In the genomic region with DNA sequence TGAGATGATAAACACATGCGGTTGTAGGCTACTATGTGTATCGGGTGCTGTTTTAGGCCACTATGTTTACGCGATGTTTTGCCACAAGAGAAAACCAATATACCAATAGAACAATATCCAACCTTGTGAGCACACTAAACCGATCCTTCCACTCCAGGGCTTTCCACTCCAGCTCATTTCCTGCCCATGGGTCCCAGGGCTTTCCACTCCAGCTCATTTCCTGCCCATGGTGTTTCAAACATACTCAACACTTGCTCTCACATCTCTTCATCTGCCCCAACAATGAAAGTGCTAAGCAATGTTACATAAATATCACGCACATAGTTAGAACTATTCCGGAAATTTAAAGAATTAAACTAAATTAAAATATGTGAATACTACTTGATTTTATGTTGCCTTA, we compare ENCODE assay signal across 16 cellular contexts.
DNase-seq lines count a peak whose midpoint lies in the region; ATAC-seq and TF ChIP-seq lines count a peak whose summit lies in the region.
"Had no signal": no experiment of that assay in that cellular context is flagged by ENCODE, and none has a peak within 500 bp of the region (broad histone marks: within the 10 kb centered on the region; RNA-seq: fewer than 3 reads in every experiment).

No MANE protein-coding gene starts in this region.

- H3K18ac ChIP-seq in mesenchymal stem cell (ENCODE audit: low read depth in 1 of 2, low read length in 2 of 2), result no peak overlapping the region

- H4K8ac ChIP-seq in mesenchymal stem cell (ENCODE audit: low read length), result no peak overlapping the region

- H3K4ac ChIP-seq in mesenchymal stem cell (ENCODE audit: low read depth in 1 of 2, low read length in 2 of 2), result no peak overlapping the region

- POLR2A ChIA-PET in MCF 10A (lab: Yijun Ruan, JAX), result interaction anchor here (0.6 to 0.9 kb wide), 3 partner anchors 153 to 606 kb away, joined by 3 read pairs; no protein-coding TSS in a partner anchor

- H4K20me1 ChIP-seq in BLaER1 treated with 17β-estradiol and CSF1 and Interleukin-3, amounts not matched to agents 10 nM and 100 nM, result no peaks in the 10 kb centered on the region

- intact Hi-C loops in dendritic cell treated with granulocyte-macrophage colony-stimulating factor and Interleukin-4, amounts not matched to agents 40 ng/mL and 50 ng/mL, for 4 days (cut with micrococcal nuclease), result loop anchor here (5.0 kb wide), 2 partner anchors 48 to 118 kb away; no protein-coding TSS in a partner anchor
- intact Hi-C loops in MCF 10A (cut with micrococcal nuclease), result no loop called here

- peak overlapping the region in 3 of 10 experiments; percentile 11 to 47 (median 40); a peak in 3 of 20 replicates for H3K4me3 ChIP-seq in BLaER1 treated with 17β-estradiol and CSF1 and Interleukin-3, amounts not matched to agents 10 nM and 100 nM
- H3K4me3 ChIP-seq in HL-60 (replicated peaks; ENCODE audit: insufficient read depth, low read length), result no peak overlapping the region
- H3K4me3 ChIP-seq in mesenchymal stem cell (ENCODE audit: insufficient read depth in 1 of 2, low read depth in 1 of 2, low read length in 2 of 2), result peak overlapping the region in 1 of 2 experiments; percentile 59
- H3K4me3 ChIP-seq: MG63 had no signal

- peak overlapping the region; percentile 53 for H3K4me3 Mint-ChIP-seq in dendritic cell treated with granulocyte-macrophage colony-stimulating factor and Interleukin-4, amounts not matched to agents 40 ng/mL and 50 ng/mL, for 4 days
- H3K4me3 Mint-ChIP-seq in MCF 10A (ENCODE audit: unreplicated experiment), result no peak overlapping the region
- H3K4me3 Mint-ChIP-seq in osteocyte (ENCODE audit: unreplicated experiment), result no peak overlapping the region
- H3K4me3 Mint-ChIP-seq: IgD-negative memory B cell had no signal

- H3K27me3 Mint-ChIP-seq in dendritic cell treated with granulocyte-macrophage colony-stimulating factor and Interleukin-4, amounts not matched to agents 40 ng/mL and 50 ng/mL, for 4 days, result no peaks in the 10 kb centered on the region
- no peaks in the 10 kb centered on the region for H3K27me3 Mint-ChIP-seq in MCF 10A (ENCODE audit: insufficient read depth, unreplicated experiment)
- H3K27me3 Mint-ChIP-seq in osteocyte (ENCODE audit: unreplicated experiment), result no peaks in the 10 kb centered on the region

- CTCF ChIA-PET in MCF 10A (lab: Yijun Ruan, JAX), result interaction anchor here (0.6 to 0.8 kb wide), 2 partner anchors 141 to 178 kb away, joined by 4 read pairs; no protein-coding TSS in a partner anchor

- ATAC-seq in GM19351 (IDR thresholded peaks at IDR 0.05; ENCODE audit: unreplicated experiment) (no peak), GM18502 (IDR thresholded peaks at IDR 0.05; ENCODE audit: poor library complexity, unreplicated experiment) (no peak)

- peak overlapping the region in 10 of 11 experiments; percentile 39 to 90 (median 72); a peak in 18 of 22 replicates for H3K27ac ChIP-seq in BLaER1 treated with 17β-estradiol and CSF1 and Interleukin-3, amounts not matched to agents 10 nM and 100 nM
- H3K27ac ChIP-seq in HL-60 (replicated peaks) (peak overlapping the region; percentile 89), mesenchymal stem cell (ENCODE audit: low read length, poor library complexity, severe bottlenecking) (no peak overlapping the region)

- 89% methylated on average over 5 of the region's 7 CpGs for WGBS in mesenchymal stem cell

- H2BK12ac ChIP-seq in mesenchymal stem cell (ENCODE audit: low read length in 2 of 2), result no peak overlapping the region

- no peak overlapping the region for H2BK120ac ChIP-seq in mesenchymal stem cell (ENCODE audit: low read depth, low read length)

- H3K9me3 ChIP-seq in BLaER1 treated with 17β-estradiol and CSF1 and Interleukin-3, amounts not matched to agents 10 nM and 100 nM (replicated peaks in 1 of 11), result peaks cover 0 to 5% (median 0%) of the 10 kb centered on the region in 11 experiments; a peak in 1 of 22 replicates
- no peaks in the 10 kb centered on the region for H3K9me3 ChIP-seq in mesenchymal stem cell (ENCODE audit: control insufficient read depth, low read length)
- H3K9me3 ChIP-seq: MG63 had no signal

- H3K27me3 ChIP-seq in BLaER1 treated with 17β-estradiol and CSF1 and Interleukin-3, amounts not matched to agents 10 nM and 100 nM, result no peaks in the 10 kb centered on the region
- H3K27me3 ChIP-seq in HL-60 (ENCODE audit: insufficient read depth, poor library complexity, severe bottlenecking), result no peaks in the 10 kb centered on the region
- H3K27me3 ChIP-seq in mesenchymal stem cell (ENCODE audit: control insufficient read depth in 1 of 2, insufficient read depth in 1 of 2, low read length in 2 of 2), result no peaks in the 10 kb centered on the region
- H3K27me3 ChIP-seq: MG63 had no signal

- no peak overlapping the region for H2BK5ac ChIP-seq in mesenchymal stem cell (ENCODE audit: low read depth, low read length, poor library complexity, severe bottlenecking)

- no peak overlapping the region for H2AK5ac ChIP-seq in mesenchymal stem cell (ENCODE audit: low read length, severe bottlenecking)

- no peaks in the 10 kb centered on the region for H3K9me3 Mint-ChIP-seq in dendritic cell treated with granulocyte-macrophage colony-stimulating factor and Interleukin-4, amounts not matched to agents 40 ng/mL and 50 ng/mL, for 4 days
- H3K9me3 Mint-ChIP-seq in MCF 10A (ENCODE audit: unreplicated experiment), result peaks cover 8% of the 10 kb centered on the region
- H3K9me3 Mint-ChIP-seq in osteocyte (ENCODE audit: unreplicated experiment), result no peaks in the 10 kb centered on the region
- H3K9me3 Mint-ChIP-seq: IgD-negative memory B cell had no signal

- no peak for DNase-seq in HL-60 (ENCODE audit: low read depth in 1 of 2, low spot score in 1 of 2)
- no peak for DNase-seq in mesenchymal stem cell
- no peak for DNase-seq in MCF 10A (ENCODE audit: unreplicated experiment)
- DNase-seq in osteocyte (ENCODE audit: extremely low spot score, unreplicated experiment), result no peak
- DNase-seq: Karpas-422, MG63, NCI-H1048, NCI-H1436, NCI-H2081, NCI-H446 treated with DMSO at 0.1 percent for 48 hours, NCI-H774 had no signal

- H3K4me2 ChIP-seq in BLaER1 treated with 17β-estradiol and CSF1 and Interleukin-3, amounts not matched to agents 10 nM and 100 nM, result peak overlapping the region in 9 of 11 experiments; percentile 21 to 86 (median 73); a peak in 17 of 22 replicates
- no peak overlapping the region for H3K4me2 ChIP-seq in mesenchymal stem cell (ENCODE audit: low read length, poor library complexity, severe bottlenecking)

- peak overlapping the region; percentile 81 for H3K27ac Mint-ChIP-seq in dendritic cell treated with granulocyte-macrophage colony-stimulating factor and Interleukin-4, amounts not matched to agents 40 ng/mL and 50 ng/mL, for 4 days
- no peak overlapping the region for H3K27ac Mint-ChIP-seq in MCF 10A (ENCODE audit: low read depth, unreplicated experiment)
- no peak overlapping the region for H3K27ac Mint-ChIP-seq in osteocyte (ENCODE audit: unreplicated experiment)

- H4K91ac ChIP-seq in mesenchymal stem cell (ENCODE audit: low read length), result no peak overlapping the region

- peaks cover 0 to 100% (median 49%) of the 10 kb centered on the region in 10 experiments; a peak in 15 of 20 replicates for H3K4me1 ChIP-seq in BLaER1 treated with 17β-estradiol and CSF1 and Interleukin-3, amounts not matched to agents 10 nM and 100 nM
- H3K4me1 ChIP-seq in mesenchymal stem cell (ENCODE audit: control insufficient read depth, insufficient read depth, low read depth, low read length), result no peaks in the 10 kb centered on the region

- no peaks in the 10 kb centered on the region; a peak in 1 of 22 replicates for H3K36me3 ChIP-seq in BLaER1 treated with 17β-estradiol and CSF1 and Interleukin-3, amounts not matched to agents 10 nM and 100 nM
- no peaks in the 10 kb centered on the region for H3K36me3 ChIP-seq in mesenchymal stem cell (ENCODE audit: control insufficient read depth in 1 of 2, insufficient read depth in 2 of 2, low read depth in 1 of 2, low read length in 2 of 2)
- H3K36me3 ChIP-seq: MG63 had no signal

- H2AFZ ChIP-seq in mesenchymal stem cell (ENCODE audit: low read depth, low read length), result no peak overlapping the region

- H3K9ac ChIP-seq in BLaER1 treated with 17β-estradiol and CSF1 and Interleukin-3, amounts not matched to agents 10 nM and 100 nM, result peak overlapping the region in 6 of 11 experiments; percentile 29 to 87 (median 46); a peak in 9 of 22 replicates
- H3K9ac ChIP-seq in mesenchymal stem cell (ENCODE audit: low read length), result peak overlapping the region; percentile 78

- peaks cover 75% of the 10 kb centered on the region for H3K4me1 Mint-ChIP-seq in dendritic cell treated with granulocyte-macrophage colony-stimulating factor and Interleukin-4, amounts not matched to agents 40 ng/mL and 50 ng/mL, for 4 days (ENCODE audit: low read depth)
- H3K4me1 Mint-ChIP-seq in MCF 10A (ENCODE audit: insufficient read depth, unreplicated experiment), result peaks cover 27% of the 10 kb centered on the region
- H3K4me1 Mint-ChIP-seq in osteocyte (ENCODE audit: unreplicated experiment), result peaks cover 13% of the 10 kb centered on the region
- H3K4me1 Mint-ChIP-seq: IgD-negative memory B cell had no signal

- H3K23ac ChIP-seq in mesenchymal stem cell (ENCODE audit: low read length in 2 of 2), result no peak overlapping the region

- no TSS peak for BruUV-seq in MCF 10A (replicated peaks; lab: Mats Ljungman, UMichigan)

- no peak overlapping the region for H3K14ac ChIP-seq in mesenchymal stem cell (ENCODE audit: low read length in 2 of 2)

- H2BK15ac ChIP-seq in mesenchymal stem cell (ENCODE audit: low read depth, poor library complexity, severe bottlenecking), result no peak overlapping the region

- no peak for TF ChIP-seq CTCF in HL-60 (IDR thresholded peaks at IDR 0.05; ENCODE audit: insufficient read depth, low read length)
- TF ChIP-seq CTCF in MCF 10A (IDR thresholded peaks at IDR 0.05; ENCODE audit: unreplicated experiment), result no peak
- no peak for TF ChIP-seq CTCF in osteocyte (IDR thresholded peaks at IDR 0.05)

- H3K79me1 ChIP-seq in mesenchymal stem cell (replicated peaks; ENCODE audit: low read length, poor library complexity, severe bottlenecking), result no peaks in the 10 kb centered on the region

- H3K36me3 Mint-ChIP-seq in dendritic cell treated with granulocyte-macrophage colony-stimulating factor and Interleukin-4, amounts not matched to agents 40 ng/mL and 50 ng/mL, for 4 days (ENCODE audit: low read depth), result peaks cover 9% of the 10 kb centered on the region
- no peaks in the 10 kb centered on the region for H3K36me3 Mint-ChIP-seq in MCF 10A (ENCODE audit: insufficient read depth, unreplicated experiment)
- no peaks in the 10 kb centered on the region for H3K36me3 Mint-ChIP-seq in osteocyte (ENCODE audit: unreplicated experiment)
- H3K36me3 Mint-ChIP-seq: IgD-negative memory B cell had no signal
